13 cellular contexts compared by ENCODE assay signal in the genomic region with DNA sequence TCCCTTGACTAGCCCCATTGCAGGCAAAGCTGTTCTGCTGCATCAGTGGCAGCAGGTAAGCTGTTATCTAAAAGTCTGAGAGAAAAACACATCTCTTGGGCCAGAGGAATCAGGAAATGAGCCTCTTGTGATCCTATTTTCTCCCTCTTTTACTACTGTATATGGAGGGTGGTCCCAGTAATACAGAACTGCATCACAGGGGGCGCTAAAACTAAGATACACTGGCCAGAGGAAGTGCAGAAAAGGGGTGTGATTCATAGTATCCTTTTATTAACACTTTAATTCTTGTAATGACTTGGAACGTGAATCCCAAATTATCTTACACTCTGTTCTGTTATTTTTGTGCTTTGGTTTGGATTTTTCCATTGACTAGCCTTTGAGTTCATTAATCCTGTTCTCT. TPM values are rescaled to one million over a fixed set of nuclear protein-coding genes. Genes with fewer than 3 reads are reported as not detected.
DNase-seq lines count a peak whose midpoint lies in the region; ATAC-seq and TF ChIP-seq lines count a peak whose summit lies in the region.
"Had no signal": no experiment of that assay in that cellular context is flagged by ENCODE, and none has a peak within 500 bp of the region (broad histone marks: within the 10 kb centered on the region; RNA-seq: fewer than 3 reads in every experiment).

No MANE protein-coding gene starts in this region.

- H3K4me1 Mint-ChIP-seq in activated CD8-positive, alpha-beta memory T cell treated with anti-CD3 and anti-CD28 coated beads, Interleukin-2, amount 10 ng/mL, durations not matched to agents 7 days and 5 days, result no peaks in the 10 kb centered on the region

- no peaks in the 10 kb centered on the region for H3K4me1 ChIP-seq in A673 (ENCODE audit: insufficient read depth, low read length, poor library complexity, severe bottlenecking)
- no peaks in the 10 kb centered on the region for H3K4me1 ChIP-seq in DND-41 (ENCODE audit: insufficient read depth, low read length)
- H3K4me1 ChIP-seq in OCI-LY3 (ENCODE audit: low read length), result no peaks in the 10 kb centered on the region
- H3K4me1 ChIP-seq: esophagus muscularis mucosa had no signal

- BruUV-seq in A673 (replicated peaks; lab: Mats Ljungman, UMichigan), result no TSS peak

- intact Hi-C loops in A673 (cut with micrococcal nuclease; ENCODE audit: unreplicated experiment), result no loop called here

- POLR2A ChIA-PET in A673 (lab: Charles Lee; ENCODE audit: low non-redundant PET), result no interaction called here

- CTCF ChIA-PET in A673 (lab: Charles Lee), result interaction anchor here (0.7 kb wide), 1 partner anchor 32 kb away, joined by 7 read pairs; no protein-coding TSS in a partner anchor
- CTCF ChIA-PET in activated CD8-positive, alpha-beta memory T cell treated with anti-CD3 and anti-CD28 coated beads, Interleukin-2, amount 10 ng/mL, durations not matched to agents 7 days and 5 days (lab: Charles Lee), result interaction anchor here (1.3 kb wide), 1 partner anchor 34 kb away, joined by 3 read pairs; the partner anchor contains the start of genes C11orf54 and TAF1D

- no peaks in the 10 kb centered on the region for H4K20me1 ChIP-seq in DND-41 (ENCODE audit: insufficient read depth, low read length)
- H4K20me1 ChIP-seq in OCI-LY3 (ENCODE audit: insufficient read depth, low read length), result no peaks in the 10 kb centered on the region

- H3K36me3 Mint-ChIP-seq in activated CD8-positive, alpha-beta memory T cell treated with anti-CD3 and anti-CD28 coated beads, Interleukin-2, amount 10 ng/mL, durations not matched to agents 7 days and 5 days, result peaks cover 8% of the 10 kb centered on the region
- H3K36me3 Mint-ChIP-seq: activated naive CD8-positive, alpha-beta T cell had no signal

- H3K27me3 ChIP-seq in A673 (replicated peaks; ENCODE audit: insufficient read depth, low read depth, low read length, poor library complexity) (no peaks in the 10 kb centered on the region), DND-41 (ENCODE audit: insufficient read depth, low read length, poor library complexity) (no peaks in the 10 kb centered on the region), OCI-LY3 (ENCODE audit: low read depth, low read length) (no peaks in the 10 kb centered on the region)
- H3K27me3 ChIP-seq: esophagus muscularis mucosa had no signal

- no peaks in the 10 kb centered on the region for H3K27me3 Mint-ChIP-seq in activated CD8-positive, alpha-beta memory T cell treated with anti-CD3 and anti-CD28 coated beads, Interleukin-2, amount 10 ng/mL, durations not matched to agents 7 days and 5 days
- H3K27me3 Mint-ChIP-seq: activated naive CD8-positive, alpha-beta T cell had no signal

- H3K27ac ChIP-seq in A673 (ENCODE audit: low read depth, low read length, poor library complexity, severe bottlenecking) (no peak overlapping the region), DND-41 (ENCODE audit: low read length) (no peak overlapping the region), OCI-LY3 (ENCODE audit: low read length) (no peak overlapping the region)
- H3K27ac ChIP-seq: esophagus muscularis mucosa had no signal

- H3K9ac ChIP-seq in DND-41 (ENCODE audit: low read depth, low read length) (no peak overlapping the region), OCI-LY3 (ENCODE audit: low read length) (no peak overlapping the region)

- H2AFZ ChIP-seq in DND-41 (ENCODE audit: low read depth, low read length) (no peak overlapping the region), OCI-LY3 (ENCODE audit: low read depth, low read length) (no peak overlapping the region)

- H3K9me3 ChIP-seq in A673 (ENCODE audit: low read depth, low read length, poor library complexity, severe bottlenecking), result no peaks in the 10 kb centered on the region
- H3K9me3 ChIP-seq in DND-41 (ENCODE audit: insufficient read depth, low read length, severe bottlenecking), result peaks cover 16% of the 10 kb centered on the region
- no peaks in the 10 kb centered on the region for H3K9me3 ChIP-seq in OCI-LY3 (ENCODE audit: insufficient read depth, low read length)
- H3K9me3 ChIP-seq: esophagus muscularis mucosa had no signal

- H3K4me3 ChIP-seq in A673 (ENCODE audit: low read depth, low read length, poor library complexity, severe bottlenecking) (no peak overlapping the region), DND-41 (ENCODE audit: low read depth in 1 of 2, low read length in 2 of 2) (no peak overlapping the region), OCI-LY3 (ENCODE audit: low read length) (no peak overlapping the region), fibroblast of pulmonary artery (replicated peaks; ENCODE audit: low read depth, low read length) (no peak overlapping the region)
- H3K4me3 ChIP-seq: esophagus muscularis mucosa, lung had no signal

- TF ChIP-seq CTCF in A673 (conservative IDR thresholded peaks at IDR 0.05; ENCODE audit: low read depth, low read length) (peak; percentile 61), DND-41 (IDR thresholded peaks at IDR 0.05; ENCODE audit: borderline replicate concordance, extremely low read depth, low read length, poor library complexity, severe bottlenecking) (peak; percentile 49), OCI-LY3 (IDR thresholded peaks at IDR 0.05; ENCODE audit: low read depth, low read length) (peak; percentile 43), fibroblast of pulmonary artery (IDR thresholded peaks at IDR 0.05; ENCODE audit: low read length, missing control alignments) (peak; percentile 28)

- H3K36me3 ChIP-seq in A673 (ENCODE audit: insufficient read depth, low read length, poor library complexity, severe bottlenecking) (no peaks in the 10 kb centered on the region), DND-41 (ENCODE audit: insufficient read depth, low read length) (no peaks in the 10 kb centered on the region), OCI-LY3 (replicated peaks; ENCODE audit: low read depth, low read length) (peaks cover 7% of the 10 kb centered on the region)
- H3K36me3 ChIP-seq: esophagus muscularis mucosa had no signal

- H3K27ac Mint-ChIP-seq in activated CD8-positive, alpha-beta memory T cell treated with anti-CD3 and anti-CD28 coated beads, Interleukin-2, amount 10 ng/mL, durations not matched to agents 7 days and 5 days, result no peak overlapping the region
- H3K27ac Mint-ChIP-seq: activated naive CD8-positive, alpha-beta T cell had no signal

- no peak overlapping the region for H3K4me3 Mint-ChIP-seq in activated CD8-positive, alpha-beta memory T cell treated with anti-CD3 and anti-CD28 coated beads, Interleukin-2, amount 10 ng/mL, durations not matched to agents 7 days and 5 days
- H3K4me3 Mint-ChIP-seq: activated naive CD8-positive, alpha-beta T cell had no signal

- H3K9me3 Mint-ChIP-seq in activated CD8-positive, alpha-beta memory T cell treated with anti-CD3 and anti-CD28 coated beads, Interleukin-2, amount 10 ng/mL, durations not matched to agents 7 days and 5 days (ENCODE audit: low read depth), result peaks cover 3% of the 10 kb centered on the region

- H3K4me2 ChIP-seq in DND-41 (ENCODE audit: insufficient read depth, low read length) (no peak overlapping the region), OCI-LY3 (ENCODE audit: low read length) (no peak overlapping the region)

- peak; percentile 57; the same call in 2 of the 3 replicates for ATAC-seq in DND-41 (ENCODE audit: insufficient read depth, low read depth)
- no peak for ATAC-seq in activated CD8-positive, alpha-beta memory T cell treated with anti-CD3 and anti-CD28 coated beads, Interleukin-2, amount 10 ng/mL, durations not matched to agents 7 days and 5 days
- ATAC-seq in HG03520 (IDR thresholded peaks at IDR 0.05; ENCODE audit: unreplicated experiment), result no peak
- ATAC-seq in HG03442 (IDR thresholded peaks at IDR 0.05; ENCODE audit: unreplicated experiment), result no peak

- DNase-seq in A673 (ENCODE audit: low spot score) (peak; percentile 54), DND-41 (peak; percentile 32), fibroblast of pulmonary artery (ENCODE audit: low read depth) (peak; percentile 9), ecto neural progenitor cell (ENCODE audit: low spot score) (no peak)
- no peak for DNase-seq in activated CD8-positive, alpha-beta memory T cell treated with anti-CD3 and anti-CD28 coated beads, Interleukin-2, amount 10 ng/mL, durations not matched to agents 7 days and 5 days
- DNase-seq: NCI-H774, right cardiac atrium had no signal

- H3K79me2 ChIP-seq in DND-41 (ENCODE audit: insufficient read depth, low read length) (no peaks in the 10 kb centered on the region), OCI-LY3 (ENCODE audit: low read length) (no peaks in the 10 kb centered on the region)

RNA-seq across cellular contexts. Expression of gene MED17, which starts 8.8 kb away (rescaled TPM):
- 63.4 and 67.9 TPM in 2 replicates for total RNA-seq in A673 (2021)
- total RNA-seq in activated CD8-positive, alpha-beta memory T cell treated with anti-CD3 and anti-CD28 coated beads, Interleukin-2, amount 10 ng/mL, durations not matched to agents 7 days and 5 days, result 10 to 100 TPM; 38.8 to 47.2 TPM

RNA-seq across cellular contexts. Expression of gene C11orf54, which starts 33.8 kb away (rescaled TPM):
- 24.3 and 26.2 TPM in 2 replicates for total RNA-seq in A673 (2021)
- total RNA-seq in activated CD8-positive, alpha-beta memory T cell treated with anti-CD3 and anti-CD28 coated beads, Interleukin-2, amount 10 ng/mL, durations not matched to agents 7 days and 5 days, result 10 to 100 TPM; 17.1 to 18.3 TPM

RNA-seq across cellular contexts. Expression of gene TAF1D, which starts 34.0 kb away (rescaled TPM):
- 222 and 275 TPM in 2 replicates for total RNA-seq in A673 (2021)
- 100 to 1,000 TPM; 201 to 221 TPM for total RNA-seq in activated CD8-positive, alpha-beta memory T cell treated with anti-CD3 and anti-CD28 coated beads, Interleukin-2, amount 10 ng/mL, durations not matched to agents 7 days and 5 days

Comparison
In these comparisons a context has a peak if more than half of its experiments do, and no peak if none do; other contexts are left out.
1. DNase-seq: peak in A673 (single experiment), DND-41 (single experiment) and fibroblast of pulmonary artery (single experiment); none in activated CD8-positive, alpha-beta memory T cell treated with anti-CD3 and anti-CD28 coated beads, Interleukin-2, amount 10 ng/mL, durations not matched to agents 7 days and 5 days (single experiment) and ecto neural progenitor cell (single experiment).
2. Peak in every context shown above with its lines, with median percentiles within 50 percentile points of each other: CTCF ChIP-seq.